1 cellular context compared by ENCODE assay signal in genomic region chr1:35644204-35644603, GRCh38.
TF ChIP-seq lines count a peak whose summit lies in the region.

No MANE protein-coding gene starts in this region.

TF ChIP-seq in K562, 482 proteins besides CTCF, POLR2A, EP300 and RAD21 (continued from another document):
- TF ChIP-seq, protein P1, sequence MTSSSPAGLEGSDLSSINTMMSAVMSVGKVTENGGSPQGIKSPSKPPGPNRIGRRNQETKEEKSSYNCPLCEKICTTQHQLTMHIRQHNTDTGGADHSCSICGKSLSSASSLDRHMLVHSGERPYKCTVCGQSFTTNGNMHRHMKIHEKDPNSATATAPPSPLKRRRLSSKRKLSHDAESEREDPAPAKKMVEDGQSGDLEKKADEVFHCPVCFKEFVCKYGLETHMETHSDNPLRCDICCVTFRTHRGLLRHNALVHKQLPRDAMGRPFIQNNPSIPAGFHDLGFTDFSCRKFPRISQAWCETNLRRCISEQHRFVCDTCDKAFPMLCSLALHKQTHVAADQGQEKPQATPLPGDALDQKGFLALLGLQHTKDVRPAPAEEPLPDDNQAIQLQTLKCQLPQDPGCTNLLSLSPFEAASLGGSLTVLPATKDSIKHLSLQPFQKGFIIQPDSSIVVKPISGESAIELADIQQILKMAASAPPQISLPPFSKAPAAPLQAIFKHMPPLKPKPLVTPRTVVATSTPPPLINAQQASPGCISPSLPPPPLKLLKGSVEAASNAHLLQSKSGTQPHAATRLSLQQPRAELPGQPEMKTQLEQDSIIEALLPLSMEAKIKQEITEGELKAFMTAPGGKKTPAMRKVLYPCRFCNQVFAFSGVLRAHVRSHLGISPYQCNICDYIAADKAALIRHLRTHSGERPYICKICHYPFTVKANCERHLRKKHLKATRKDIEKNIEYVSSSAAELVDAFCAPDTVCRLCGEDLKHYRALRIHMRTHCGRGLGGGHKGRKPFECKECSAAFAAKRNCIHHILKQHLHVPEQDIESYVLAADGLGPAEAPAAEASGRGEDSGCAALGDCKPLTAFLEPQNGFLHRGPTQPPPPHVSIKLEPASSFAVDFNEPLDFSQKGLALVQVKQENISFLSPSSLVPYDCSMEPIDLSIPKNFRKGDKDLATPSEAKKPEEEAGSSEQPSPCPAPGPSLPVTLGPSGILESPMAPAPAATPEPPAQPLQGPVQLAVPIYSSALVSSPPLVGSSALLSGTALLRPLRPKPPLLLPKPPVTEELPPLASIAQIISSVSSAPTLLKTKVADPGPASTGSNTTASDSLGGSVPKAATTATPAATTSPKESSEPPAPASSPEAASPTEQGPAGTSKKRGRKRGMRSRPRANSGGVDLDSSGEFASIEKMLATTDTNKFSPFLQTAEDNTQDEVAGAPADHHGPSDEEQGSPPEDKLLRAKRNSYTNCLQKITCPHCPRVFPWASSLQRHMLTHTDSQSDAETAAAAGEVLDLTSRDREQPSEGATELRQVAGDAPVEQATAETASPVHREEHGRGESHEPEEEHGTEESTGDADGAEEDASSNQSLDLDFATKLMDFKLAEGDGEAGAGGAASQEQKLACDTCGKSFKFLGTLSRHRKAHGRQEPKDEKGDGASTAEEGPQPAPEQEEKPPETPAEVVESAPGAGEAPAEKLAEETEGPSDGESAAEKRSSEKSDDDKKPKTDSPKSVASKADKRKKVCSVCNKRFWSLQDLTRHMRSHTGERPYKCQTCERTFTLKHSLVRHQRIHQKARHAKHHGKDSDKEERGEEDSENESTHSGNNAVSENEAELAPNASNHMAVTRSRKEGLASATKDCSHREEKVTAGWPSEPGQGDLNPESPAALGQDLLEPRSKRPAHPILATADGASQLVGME (CRISPR knock-in tag; IDR thresholded peaks at IDR 0.05): no peak
- TF ChIP-seq HNRNPLL (IDR thresholded peaks at IDR 0.05; ENCODE audit: low read depth, low read length, poor library complexity, severe bottlenecking): no peak
- TF ChIP-seq ADNP (tag; IDR thresholded peaks at IDR 0.05): no peak
- TF ChIP-seq PKNOX1 (IDR thresholded peaks at IDR 0.05): peak; percentile 27; the same call in 1 of the 2 replicates
- TF ChIP-seq, protein P2, sequence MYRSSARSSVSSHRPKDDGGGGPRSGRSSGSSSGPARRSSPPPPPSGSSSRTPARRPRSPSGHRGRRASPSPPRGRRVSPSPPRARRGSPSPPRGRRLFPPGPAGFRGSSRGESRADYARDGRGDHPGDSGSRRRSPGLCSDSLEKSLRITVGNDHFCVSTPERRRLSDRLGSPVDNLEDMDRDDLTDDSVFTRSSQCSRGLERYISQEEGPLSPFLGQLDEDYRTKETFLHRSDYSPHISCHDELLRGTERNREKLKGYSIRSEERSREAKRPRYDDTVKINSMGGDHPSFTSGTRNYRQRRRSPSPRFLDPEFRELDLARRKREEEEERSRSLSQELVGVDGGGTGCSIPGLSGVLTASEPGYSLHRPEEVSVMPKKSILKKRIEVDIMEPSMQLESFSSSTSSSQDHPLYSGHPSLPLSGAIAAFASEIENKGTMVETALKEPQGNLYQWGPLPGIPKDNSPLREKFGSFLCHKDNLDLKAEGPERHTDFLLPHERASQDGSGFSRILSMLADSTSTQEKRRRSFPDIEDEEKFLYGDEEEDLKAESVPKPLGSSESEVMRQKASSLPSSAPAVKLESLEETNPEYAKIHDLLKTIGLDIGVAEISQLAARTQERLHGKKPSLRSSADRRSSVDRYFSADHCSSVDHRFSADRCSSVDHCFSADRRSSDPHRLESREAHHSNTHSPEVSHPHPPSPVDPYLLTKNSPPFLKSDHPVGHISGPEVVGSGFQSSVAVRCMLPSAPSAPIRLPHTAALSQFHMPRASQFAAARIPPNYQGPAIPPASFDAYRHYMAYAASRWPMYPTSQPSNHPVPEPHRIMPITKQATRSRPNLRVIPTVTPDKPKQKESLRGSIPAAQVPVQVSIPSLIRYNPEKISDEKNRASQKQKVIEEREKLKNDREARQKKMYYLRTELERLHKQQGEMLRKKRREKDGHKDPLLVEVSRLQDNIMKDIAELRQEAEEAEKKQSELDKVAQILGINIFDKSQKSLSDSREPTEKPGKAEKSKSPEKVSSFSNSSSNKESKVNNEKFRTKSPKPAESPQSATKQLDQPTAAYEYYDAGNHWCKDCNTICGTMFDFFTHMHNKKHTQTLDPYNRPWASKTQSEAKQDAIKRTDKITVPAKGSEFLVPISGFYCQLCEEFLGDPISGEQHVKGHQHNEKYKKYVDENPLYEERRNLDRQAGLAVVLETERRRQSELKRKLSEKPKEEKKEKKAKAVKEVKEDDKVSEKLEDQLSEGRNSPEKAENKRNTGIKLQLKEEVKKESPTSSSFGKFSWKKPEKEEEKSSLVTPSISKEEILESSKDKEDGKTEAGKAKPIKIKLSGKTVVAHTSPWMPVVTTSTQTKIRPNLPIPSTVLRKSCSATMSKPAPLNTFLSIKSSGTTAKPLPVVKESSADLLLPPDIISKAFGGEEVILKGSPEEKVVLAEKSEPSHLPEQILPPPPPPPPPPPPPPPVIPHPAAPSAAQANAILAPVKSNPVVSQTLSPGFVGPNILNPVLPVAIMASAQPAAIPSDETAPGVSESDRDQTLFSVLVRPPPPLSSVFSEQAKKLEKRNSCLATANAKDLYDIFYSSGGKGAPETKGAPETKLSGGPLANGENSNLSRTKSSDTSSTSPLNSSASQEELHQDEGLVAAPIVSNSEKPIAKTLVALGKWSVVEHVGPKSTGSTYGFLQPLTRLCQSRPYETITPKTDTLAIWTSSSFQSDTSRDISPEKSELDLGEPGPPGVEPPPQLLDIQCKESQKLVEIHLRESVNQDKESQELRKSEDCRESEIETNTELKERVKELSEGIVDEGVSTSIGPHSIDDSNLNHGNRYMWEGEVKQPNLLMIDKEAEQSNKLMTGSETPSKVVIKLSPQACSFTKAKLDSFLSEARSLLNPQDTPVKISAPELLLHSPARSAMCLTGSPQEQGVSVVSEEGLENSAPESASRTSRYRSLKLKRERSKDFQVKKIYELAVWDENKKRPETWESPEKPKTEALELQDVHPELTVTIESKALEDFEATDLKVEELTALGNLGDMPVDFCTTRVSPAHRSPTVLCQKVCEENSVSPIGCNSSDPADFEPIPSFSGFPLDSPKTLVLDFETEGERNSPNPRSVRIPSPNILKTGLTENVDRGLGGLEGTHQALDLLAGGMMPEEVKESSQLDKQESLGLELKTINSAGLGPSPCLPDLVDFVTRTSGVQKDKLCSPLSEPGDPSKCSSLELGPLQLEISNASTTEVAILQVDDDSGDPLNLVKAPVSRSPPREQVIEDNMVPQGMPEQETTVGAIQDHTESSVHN (IDR thresholded peaks at IDR 0.05; ENCODE audit: borderline replicate concordance in 1 of 2, low read depth in 1 of 2): no peak
- TF ChIP-seq ZNF561 (CRISPR knock-in tag; conservative IDR thresholded peaks at IDR 0.05): no peak
- TF ChIP-seq YBX1 (IDR thresholded peaks at IDR 0.05): no peak
- TF ChIP-seq ZEB2 (IDR thresholded peaks at IDR 0.05): no peak
- no peak for TF ChIP-seq NONO (IDR thresholded peaks at IDR 0.05; ENCODE audit: low read depth in 2 of 2, low read length in 1 of 2)
- TF ChIP-seq, protein P3, sequence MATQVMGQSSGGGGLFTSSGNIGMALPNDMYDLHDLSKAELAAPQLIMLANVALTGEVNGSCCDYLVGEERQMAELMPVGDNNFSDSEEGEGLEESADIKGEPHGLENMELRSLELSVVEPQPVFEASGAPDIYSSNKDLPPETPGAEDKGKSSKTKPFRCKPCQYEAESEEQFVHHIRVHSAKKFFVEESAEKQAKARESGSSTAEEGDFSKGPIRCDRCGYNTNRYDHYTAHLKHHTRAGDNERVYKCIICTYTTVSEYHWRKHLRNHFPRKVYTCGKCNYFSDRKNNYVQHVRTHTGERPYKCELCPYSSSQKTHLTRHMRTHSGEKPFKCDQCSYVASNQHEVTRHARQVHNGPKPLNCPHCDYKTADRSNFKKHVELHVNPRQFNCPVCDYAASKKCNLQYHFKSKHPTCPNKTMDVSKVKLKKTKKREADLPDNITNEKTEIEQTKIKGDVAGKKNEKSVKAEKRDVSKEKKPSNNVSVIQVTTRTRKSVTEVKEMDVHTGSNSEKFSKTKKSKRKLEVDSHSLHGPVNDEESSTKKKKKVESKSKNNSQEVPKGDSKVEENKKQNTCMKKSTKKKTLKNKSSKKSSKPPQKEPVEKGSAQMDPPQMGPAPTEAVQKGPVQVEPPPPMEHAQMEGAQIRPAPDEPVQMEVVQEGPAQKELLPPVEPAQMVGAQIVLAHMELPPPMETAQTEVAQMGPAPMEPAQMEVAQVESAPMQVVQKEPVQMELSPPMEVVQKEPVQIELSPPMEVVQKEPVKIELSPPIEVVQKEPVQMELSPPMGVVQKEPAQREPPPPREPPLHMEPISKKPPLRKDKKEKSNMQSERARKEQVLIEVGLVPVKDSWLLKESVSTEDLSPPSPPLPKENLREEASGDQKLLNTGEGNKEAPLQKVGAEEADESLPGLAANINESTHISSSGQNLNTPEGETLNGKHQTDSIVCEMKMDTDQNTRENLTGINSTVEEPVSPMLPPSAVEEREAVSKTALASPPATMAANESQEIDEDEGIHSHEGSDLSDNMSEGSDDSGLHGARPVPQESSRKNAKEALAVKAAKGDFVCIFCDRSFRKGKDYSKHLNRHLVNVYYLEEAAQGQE (CRISPR knock-in tag; IDR thresholded peaks at IDR 0.05; ENCODE audit: low read depth): no peak
- no peak for TF ChIP-seq PYGO2 (tag; IDR thresholded peaks at IDR 0.05)
- peak; percentile 51 for TF ChIP-seq MEIS2 (IDR thresholded peaks at IDR 0.05; ENCODE audit: partially characterized antibody)
- TF ChIP-seq E2F8 (IDR thresholded peaks at IDR 0.05; ENCODE audit: low read depth, partially characterized antibody): no peak
- TF ChIP-seq, protein P4, sequence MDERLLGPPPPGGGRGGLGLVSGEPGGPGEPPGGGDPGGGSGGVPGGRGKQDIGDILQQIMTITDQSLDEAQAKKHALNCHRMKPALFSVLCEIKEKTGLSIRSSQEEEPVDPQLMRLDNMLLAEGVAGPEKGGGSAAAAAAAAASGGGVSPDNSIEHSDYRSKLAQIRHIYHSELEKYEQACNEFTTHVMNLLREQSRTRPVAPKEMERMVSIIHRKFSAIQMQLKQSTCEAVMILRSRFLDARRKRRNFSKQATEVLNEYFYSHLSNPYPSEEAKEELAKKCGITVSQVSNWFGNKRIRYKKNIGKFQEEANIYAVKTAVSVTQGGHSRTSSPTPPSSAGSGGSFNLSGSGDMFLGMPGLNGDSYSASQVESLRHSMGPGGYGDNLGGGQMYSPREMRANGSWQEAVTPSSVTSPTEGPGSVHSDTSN (CRISPR knock-in tag; IDR thresholded peaks at IDR 0.05; ENCODE audit: low read depth): no peak
- TF ChIP-seq, protein P4 (tag; conservative IDR thresholded peaks at IDR 0.05; ENCODE audit: low read depth): peak; percentile 65; the same call in 1 of the 2 replicates
